1 cellular context compared by ENCODE assay signal in the genomic region with DNA sequence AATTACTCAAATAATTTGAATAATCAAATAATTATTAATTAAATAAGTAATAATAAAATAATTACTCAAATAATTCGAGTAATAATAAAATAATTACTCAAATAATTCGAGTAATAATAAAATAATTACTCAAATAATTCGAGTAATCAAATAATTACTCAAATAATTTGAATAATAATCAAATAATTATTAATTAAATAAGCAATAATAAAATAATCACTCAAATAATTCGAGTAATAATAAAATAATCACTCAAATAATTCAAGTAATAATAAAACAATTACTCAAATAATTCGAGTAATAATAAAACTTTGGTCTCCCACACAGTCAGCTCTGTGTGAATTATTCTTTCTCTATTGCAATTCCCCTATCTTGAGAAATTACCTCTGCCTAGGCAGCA.
TF ChIP-seq lines count a peak whose summit lies in the region.

No MANE protein-coding gene starts in this region.

TF ChIP-seq in GM23338, 12 proteins besides CTCF, POLR2A, EP300 and RAD21 (continued from another document):
- TF ChIP-seq, protein P1, sequence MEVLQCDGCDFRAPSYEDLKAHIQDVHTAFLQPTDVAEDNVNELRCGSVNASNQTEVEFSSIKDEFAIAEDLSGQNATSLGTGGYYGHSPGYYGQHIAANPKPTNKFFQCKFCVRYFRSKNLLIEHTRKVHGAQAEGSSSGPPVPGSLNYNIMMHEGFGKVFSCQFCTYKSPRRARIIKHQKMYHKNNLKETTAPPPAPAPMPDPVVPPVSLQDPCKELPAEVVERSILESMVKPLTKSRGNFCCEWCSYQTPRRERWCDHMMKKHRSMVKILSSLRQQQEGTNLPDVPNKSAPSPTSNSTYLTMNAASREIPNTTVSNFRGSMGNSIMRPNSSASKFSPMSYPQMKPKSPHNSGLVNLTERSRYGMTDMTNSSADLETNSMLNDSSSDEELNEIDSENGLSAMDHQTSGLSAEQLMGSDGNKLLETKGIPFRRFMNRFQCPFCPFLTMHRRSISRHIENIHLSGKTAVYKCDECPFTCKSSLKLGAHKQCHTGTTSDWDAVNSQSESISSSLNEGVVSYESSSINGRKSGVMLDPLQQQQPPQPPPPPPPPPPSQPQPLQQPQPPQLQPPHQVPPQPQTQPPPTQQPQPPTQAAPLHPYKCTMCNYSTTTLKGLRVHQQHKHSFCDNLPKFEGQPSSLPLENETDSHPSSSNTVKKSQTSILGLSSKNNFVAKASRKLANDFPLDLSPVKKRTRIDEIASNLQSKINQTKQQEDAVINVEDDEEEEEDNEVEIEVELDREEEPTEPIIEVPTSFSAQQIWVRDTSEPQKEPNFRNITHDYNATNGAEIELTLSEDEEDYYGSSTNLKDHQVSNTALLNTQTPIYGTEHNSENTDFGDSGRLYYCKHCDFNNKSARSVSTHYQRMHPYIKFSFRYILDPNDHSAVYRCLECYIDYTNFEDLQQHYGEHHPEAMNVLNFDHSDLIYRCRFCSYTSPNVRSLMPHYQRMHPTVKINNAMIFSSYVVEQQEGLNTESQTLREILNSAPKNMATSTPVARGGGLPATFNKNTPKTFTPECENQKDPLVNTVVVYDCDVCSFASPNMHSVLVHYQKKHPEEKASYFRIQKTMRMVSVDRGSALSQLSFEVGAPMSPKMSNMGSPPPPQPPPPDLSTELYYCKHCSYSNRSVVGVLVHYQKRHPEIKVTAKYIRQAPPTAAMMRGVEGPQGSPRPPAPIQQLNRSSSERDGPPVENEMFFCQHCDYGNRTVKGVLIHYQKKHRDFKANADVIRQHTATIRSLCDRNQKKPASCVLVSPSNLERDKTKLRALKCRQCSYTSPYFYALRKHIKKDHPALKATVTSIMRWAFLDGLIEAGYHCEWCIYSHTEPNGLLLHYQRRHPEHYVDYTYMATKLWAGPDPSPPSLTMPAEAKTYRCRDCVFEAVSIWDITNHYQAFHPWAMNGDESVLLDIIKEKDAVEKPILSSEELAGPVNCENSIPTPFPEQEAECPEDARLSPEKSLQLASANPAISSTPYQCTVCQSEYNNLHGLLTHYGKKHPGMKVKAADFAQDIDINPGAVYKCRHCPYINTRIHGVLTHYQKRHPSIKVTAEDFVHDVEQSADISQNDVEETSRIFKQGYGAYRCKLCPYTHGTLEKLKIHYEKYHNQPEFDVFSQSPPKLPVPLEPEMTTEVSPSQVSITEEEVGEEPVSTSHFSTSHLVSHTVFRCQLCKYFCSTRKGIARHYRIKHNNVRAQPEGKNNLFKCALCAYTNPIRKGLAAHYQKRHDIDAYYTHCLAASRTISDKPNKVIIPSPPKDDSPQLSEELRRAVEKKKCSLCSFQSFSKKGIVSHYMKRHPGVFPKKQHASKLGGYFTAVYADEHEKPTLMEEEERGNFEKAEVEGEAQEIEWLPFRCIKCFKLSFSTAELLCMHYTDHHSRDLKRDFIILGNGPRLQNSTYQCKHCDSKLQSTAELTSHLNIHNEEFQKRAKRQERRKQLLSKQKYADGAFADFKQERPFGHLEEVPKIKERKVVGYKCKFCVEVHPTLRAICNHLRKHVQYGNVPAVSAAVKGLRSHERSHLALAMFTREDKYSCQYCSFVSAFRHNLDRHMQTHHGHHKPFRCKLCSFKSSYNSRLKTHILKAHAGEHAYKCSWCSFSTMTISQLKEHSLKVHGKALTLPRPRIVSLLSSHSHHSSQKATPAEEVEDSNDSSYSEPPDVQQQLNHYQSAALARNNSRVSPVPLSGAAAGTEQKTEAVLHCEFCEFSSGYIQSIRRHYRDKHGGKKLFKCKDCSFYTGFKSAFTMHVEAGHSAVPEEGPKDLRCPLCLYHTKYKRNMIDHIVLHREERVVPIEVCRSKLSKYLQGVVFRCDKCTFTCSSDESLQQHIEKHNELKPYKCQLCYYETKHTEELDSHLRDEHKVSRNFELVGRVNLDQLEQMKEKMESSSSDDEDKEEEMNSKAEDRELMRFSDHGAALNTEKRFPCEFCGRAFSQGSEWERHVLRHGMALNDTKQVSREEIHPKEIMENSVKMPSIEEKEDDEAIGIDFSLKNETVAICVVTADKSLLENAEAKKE (CRISPR knock-in tag; IDR thresholded peaks at IDR 0.05) = no peak
- no peak for TF ChIP-seq EZH2 (IDR thresholded peaks at IDR 0.05; ENCODE audit: low read depth, unreplicated experiment)
- no peak for TF ChIP-seq EZH2phosphoT487 (IDR thresholded peaks at IDR 0.05; ENCODE audit: unreplicated experiment)
- no peak for TF ChIP-seq POLR2AphosphoS5 (IDR thresholded peaks at IDR 0.05; ENCODE audit: low read depth)
